17 cellular contexts compared by ENCODE assay signal in genomic region chr11:12154871-12155668, GRCh38. TPM values are rescaled to one million over a fixed set of nuclear protein-coding genes. Genes with fewer than 3 reads are reported as not detected.
DNase-seq lines count a peak whose midpoint lies in the region; ATAC-seq and TF ChIP-seq lines count a peak whose summit lies in the region.
"Had no signal": no experiment of that assay in that cellular context is flagged by ENCODE, and none has a peak within 500 bp of the region (broad histone marks: within the 10 kb centered on the region; RNA-seq: fewer than 3 reads in every experiment).

No MANE protein-coding gene starts in this region.

- no peak for DNase-seq in CD14-positive monocyte (ENCODE audit: low spot score)
- DNase-seq in Caco-2 = no peak
- DNase-seq in ascending aorta (ENCODE audit: low spot score in 2 of 2) = peak in 1 of 2 donors; percentile 57
- DNase-seq in sigmoid colon = no peak
- DNase-seq in head of caudate nucleus = no peak
- DNase-seq in neural progenitor cell (ENCODE audit: low spot score) = no peak
- DNase-seq: activated naive CD8-positive, alpha-beta T cell treated with anti-CD3 and anti-CD28 coated beads, Interleukin-2, amount 10 ng/mL, durations not matched to agents 7 days and 5 days; CD4-positive, alpha-beta memory T cell; foreskin fibroblast; immature natural killer cell; left ventricle myocardium inferior; NCI-H1105; NCI-H446 treated with DMSO at 0.1 percent for 48 hours; Peyer's patch had no signal

- 98% methylated on average over 6 of the region's 6 CpGs for WGBS in sigmoid colon, 2 donors

- no TSS peak for BruUV-seq in Caco-2 (replicated peaks; lab: Mats Ljungman, UMichigan)

- H3K27me3 ChIP-seq in Caco-2 (replicated peaks; ENCODE audit: control insufficient read depth, insufficient read depth, low read length) (no peaks in the 10 kb centered on the region), ascending aorta (no peaks in the 10 kb centered on the region), sigmoid colon (no peaks in the 10 kb centered on the region), neural progenitor cell (no peaks in the 10 kb centered on the region)
- H3K27me3 ChIP-seq: Peyer's patch had no signal

- H3K27me3 Mint-ChIP-seq in CD14-positive monocyte (ENCODE audit: low read depth in 3 of 3) (peaks cover 0 to 5% (median 0%) of the 10 kb centered on the region in 3 donors), Caco-2 (ENCODE audit: insufficient read depth, unreplicated experiment) (no peaks in the 10 kb centered on the region), neural progenitor cell (ENCODE audit: insufficient read depth, low read depth) (no peaks in the 10 kb centered on the region)
- H3K27me3 Mint-ChIP-seq: activated naive CD8-positive, alpha-beta T cell treated with anti-CD3 and anti-CD28 coated beads, Interleukin-2, amount 10 ng/mL, durations not matched to agents 7 days and 5 days; CD4-positive, alpha-beta memory T cell had no signal

- intact Hi-C loops in CD14-positive monocyte (cut with micrococcal nuclease) (loop anchor here in 1 of 2 donors (5.0 kb wide), 1 partner anchor 43 kb away; the partner anchor contains the start of gene MICAL2), Caco-2 (cut with micrococcal nuclease; ENCODE audit: unreplicated experiment) (no loop called here), ascending aorta (cut with DNase I) (no loop called here), sigmoid colon (cut with DNase I) (no loop called here), head of caudate nucleus (cut with DNase I) (no loop called here)

- H3K79me2 ChIP-seq in neural progenitor cell (ENCODE audit: low read depth) = no peaks in the 10 kb centered on the region

- H3K27ac ChIP-seq in ascending aorta = peak overlapping the region; percentile 98
- H3K27ac ChIP-seq in sigmoid colon = peak overlapping the region in 3 of 4 donors; percentile 93 to 96 (median 94)
- H3K27ac ChIP-seq in neural progenitor cell = no peak overlapping the region
- H3K27ac ChIP-seq: VCaP had no signal

- H3K4me3 Mint-ChIP-seq in CD14-positive monocyte (no peak overlapping the region), Caco-2 (ENCODE audit: unreplicated experiment) (no peak overlapping the region), neural progenitor cell (no peak overlapping the region)
- H3K4me3 Mint-ChIP-seq: activated naive CD8-positive, alpha-beta T cell treated with anti-CD3 and anti-CD28 coated beads, Interleukin-2, amount 10 ng/mL, durations not matched to agents 7 days and 5 days; CD4-positive, alpha-beta memory T cell; immature natural killer cell; neural crest cell had no signal

- H3K27ac Mint-ChIP-seq in CD14-positive monocyte (peak overlapping the region in 4 of 7 donors; percentile 9 to 92 (median 42)), Caco-2 (ENCODE audit: unreplicated experiment) (peak overlapping the region; percentile 61), neural progenitor cell (no peak overlapping the region)

- H3K9me3 ChIP-seq in Caco-2 (no peaks in the 10 kb centered on the region), ascending aorta (no peaks in the 10 kb centered on the region), sigmoid colon (no peaks in the 10 kb centered on the region), neural progenitor cell (ENCODE audit: low read depth) (no peaks in the 10 kb centered on the region)
- H3K9me3 ChIP-seq: left ventricle myocardium inferior, Peyer's patch had no signal

- H3K36me3 ChIP-seq in Caco-2 (ENCODE audit: control insufficient read depth, insufficient read depth, low read length) = peaks cover 6% of the 10 kb centered on the region; the same call in 1 of the 2 replicates
- peaks cover 28 to 33% of the 10 kb centered on the region in 2 donors for H3K36me3 ChIP-seq in ascending aorta
- H3K36me3 ChIP-seq in sigmoid colon = peaks cover 0 to 23% (median 0%) of the 10 kb centered on the region in 4 donors
- no peaks in the 10 kb centered on the region for H3K36me3 ChIP-seq in neural progenitor cell

- H3F3A ChIP-seq in neural progenitor cell (ENCODE audit: low read depth) = no peaks in the 10 kb centered on the region

- H3K4me3 ChIP-seq in Caco-2 (ENCODE audit: low read depth, low read length) (no peak overlapping the region), ascending aorta (no peak overlapping the region), sigmoid colon (no peak overlapping the region), neural progenitor cell (no peak overlapping the region)
- H3K4me3 ChIP-seq: left ventricle myocardium inferior, Peyer's patch had no signal

- H3K9me3 Mint-ChIP-seq in CD14-positive monocyte (peaks cover 0 to 2% (median 0%) of the 10 kb centered on the region in 7 donors), Caco-2 (ENCODE audit: unreplicated experiment) (no peaks in the 10 kb centered on the region), neural progenitor cell (no peaks in the 10 kb centered on the region)
- H3K9me3 Mint-ChIP-seq: activated naive CD8-positive, alpha-beta T cell treated with anti-CD3 and anti-CD28 coated beads, Interleukin-2, amount 10 ng/mL, durations not matched to agents 7 days and 5 days; CD4-positive, alpha-beta memory T cell; immature natural killer cell; neural crest cell had no signal

- H3K9ac ChIP-seq in neural progenitor cell = no peak overlapping the region

- H3K4me1 Mint-ChIP-seq in CD14-positive monocyte (peaks cover 68% of the 10 kb centered on the region), Caco-2 (ENCODE audit: low read depth, unreplicated experiment) (peaks cover 43% of the 10 kb centered on the region), neural progenitor cell (peaks cover 6% of the 10 kb centered on the region)

- no peak overlapping the region for H2AFZ ChIP-seq in neural progenitor cell (replicated peaks)

- H4K20me1 ChIP-seq in neural progenitor cell (ENCODE audit: low read depth) = no peaks in the 10 kb centered on the region

- TF ChIP-seq POLR2A in sigmoid colon (IDR thresholded peaks at IDR 0.05) = no peak

- H3K36me3 Mint-ChIP-seq in CD14-positive monocyte (peaks cover 37 to 53% of the 10 kb centered on the region in 2 donors), Caco-2 (ENCODE audit: insufficient read depth, unreplicated experiment) (peaks cover 75% of the 10 kb centered on the region), neural progenitor cell (no peaks in the 10 kb centered on the region)

- TF ChIP-seq CTCF in CD14-positive monocyte (IDR thresholded peaks at IDR 0.05) (no peak), Caco-2 (IDR thresholded peaks at IDR 0.05; ENCODE audit: insufficient read depth in 1 of 2, low read depth in 1 of 2, low read length in 1 of 2, severe bottlenecking in 1 of 2, unreplicated experiment in 1 of 2) (no peak), ascending aorta (IDR thresholded peaks at IDR 0.05) (no peak), sigmoid colon (IDR thresholded peaks at IDR 0.05) (no peak), neural progenitor cell (IDR thresholded peaks at IDR 0.05) (no peak)

- TF ChIP-seq EP300 in sigmoid colon (IDR thresholded peaks at IDR 0.05) = no peak

- POLR2A ChIA-PET in Caco-2 (lab: Charles Lee) = no interaction called here

- no peak overlapping the region for H3K4me2 ChIP-seq in neural progenitor cell

- H3K4me1 ChIP-seq in Caco-2 (peaks cover 38% of the 10 kb centered on the region), ascending aorta (peaks cover 39 to 70% of the 10 kb centered on the region in 2 donors), sigmoid colon (peaks cover 3 to 45% (median 44%) of the 10 kb centered on the region in 4 donors), neural progenitor cell (no peaks in the 10 kb centered on the region)

- CTCF ChIA-PET in Caco-2 (lab: Charles Lee) = no interaction called here

- no peak for ATAC-seq in GM19023 (IDR thresholded peaks at IDR 0.05; ENCODE audit: unreplicated experiment)

RNA-seq across cellular contexts. Expression of gene MICAL2, which starts 44.7 kb away (rescaled TPM):
- polyA plus RNA-seq in CD14-positive monocyte (10 to 100 TPM; 39.8 to 72.5 TPM), sigmoid colon (10 to 100 TPM; 36.6 to 92.2 (median 91.1) TPM)
- total RNA-seq in Caco-2 (2022) (247 and 272 TPM in 2 replicates), ascending aorta (237 TPM), sigmoid colon (100 to 1,000 TPM; 115 to 145 (median 130) TPM), neural progenitor cell (ENCODE audit: low replicate concordance) (0.60 and 0.68 TPM in 2 replicates)

Comparison
In these comparisons a context has a peak if more than half of its experiments do, and no peak if none do; other contexts are left out.
1. RNA of gene MICAL2, which starts 44.7 kb away (total RNA-seq): 247 to 272 TPM in Caco-2, 237 TPM in ascending aorta (single experiment) and 115 to 145 TPM in sigmoid colon; 0.60 to 0.68 TPM in neural progenitor cell; every median in the first group is over 10 times any median in the second.